Comparison of ENCODE assay signal across 25 cellular contexts in the genomic region with DNA sequence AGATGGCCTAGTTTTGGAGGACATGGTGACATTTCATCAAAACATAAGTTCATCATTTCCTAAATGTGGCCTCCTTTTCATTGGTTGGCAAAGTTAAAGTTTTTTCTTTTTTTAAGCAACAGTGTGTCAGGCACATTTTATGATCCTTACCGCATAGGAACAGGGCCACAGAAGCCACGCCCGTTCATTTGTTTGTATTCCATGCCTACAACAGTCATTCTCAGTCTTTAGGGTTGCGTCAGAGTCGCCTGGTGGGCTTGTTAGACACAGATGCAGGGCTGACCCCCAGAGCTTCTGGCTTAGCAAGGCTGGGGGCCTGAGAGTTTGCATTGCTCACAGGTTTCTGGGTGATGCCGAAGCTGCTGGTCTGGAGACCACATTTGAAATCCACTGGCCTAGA.
"Had no signal": no experiment of that assay in that cellular context is flagged by ENCODE, and none has a peak within 500 bp of the region (broad histone marks: within the 10 kb centered on the region; RNA-seq: fewer than 3 reads in every experiment).

No MANE protein-coding gene starts in this region.

- H3K27ac ChIP-seq: VCaP had no signal

- DNase-seq: activated CD4-positive, alpha-beta T cell treated with anti-CD3 and anti-CD28 coated beads, Interleukin-2, amount 50 U/mL, for 1 hour; activated CD4-positive, CD25-positive, alpha-beta regulatory T cell; activated CD8-positive, alpha-beta memory T cell treated with anti-CD3 and anti-CD28 coated beads, Interleukin-2, amount 50 U/mL, for 4 hours; activated CD8-positive, alpha-beta T cell treated with anti-CD3 and anti-CD28 coated beads for 36 hours; activated naive CD4-positive, alpha-beta T cell treated with anti-CD3 and anti-CD28 coated beads, Interleukin-2, amount 50 U/mL, for 16 hours; activated naive CD8-positive, alpha-beta T cell treated with anti-CD3 and anti-CD28 coated beads, Interleukin-2, amount 10 ng/mL, durations not matched to agents 7 days and 5 days; activated T-cell treated with anti-CD3 and anti-CD28 coated beads, Interleukin-2, amount 50 U/mL, for 72 hours; adrenal gland; anterior cingulate cortex; cerebellar nuclear complex; KG1; MG63; NCI-H1048; NCI-H1417; NCI-H1930; NCI-H2107; NCI-H345; NCI-H510A; NCI-H526 treated with DMSO at 0.1 percent for 48 hours; NCI-H82; SIG-M5; SK-N-SH; T-helper 1 cell had no signal

- H3K9me3 Mint-ChIP-seq: activated CD8-positive, alpha-beta T cell treated with anti-CD3 and anti-CD28 coated beads for 36 hours; activated naive CD8-positive, alpha-beta T cell treated with anti-CD3 and anti-CD28 coated beads, Interleukin-2, amount 10 ng/mL, durations not matched to agents 7 days and 5 days; activated T-cell treated with anti-CD3 and anti-CD28 coated beads, Interleukin-2, amount 50 U/mL, for 72 hours; activated T-helper 2 cell treated with anti-CD3 and anti-CD28 coated beads, Interferon-gamma antibody, Interleukin-2, Interleukin-4, amounts not matched to agents 10 μg/mL and 5 μg/mL and 100 μg/mL, durations not matched to agents 14 hours and 24 hours and 36 hours had no signal

- H3K4me1 ChIP-seq: adrenal gland had no signal

- H3K4me2 ChIP-seq: SK-N-SH had no signal

- H3K9me3 ChIP-seq: adrenal gland, MG63, SK-N-SH had no signal

- H3K36me3 ChIP-seq: adrenal gland, MG63 had no signal

- H3K27ac Mint-ChIP-seq: activated CD8-positive, alpha-beta T cell treated with anti-CD3 and anti-CD28 coated beads for 36 hours; activated naive CD8-positive, alpha-beta T cell treated with anti-CD3 and anti-CD28 coated beads, Interleukin-2, amount 10 ng/mL, durations not matched to agents 7 days and 5 days; activated T-cell treated with anti-CD3 and anti-CD28 coated beads, Interleukin-2, amount 50 U/mL, for 72 hours; activated T-helper 2 cell treated with anti-CD3 and anti-CD28 coated beads, Interferon-gamma antibody, Interleukin-2, Interleukin-4, amounts not matched to agents 10 μg/mL and 5 μg/mL and 100 μg/mL, durations not matched to agents 14 hours and 24 hours and 36 hours had no signal

- H3K4me1 Mint-ChIP-seq: activated naive CD8-positive, alpha-beta T cell treated with anti-CD3 and anti-CD28 coated beads, Interleukin-2, amount 10 ng/mL, durations not matched to agents 7 days and 5 days had no signal

- ATAC-seq: activated CD8-positive, alpha-beta T cell treated with anti-CD3 and anti-CD28 coated beads for 36 hours; activated T-cell treated with anti-CD3 and anti-CD28 coated beads, Interleukin-2, amount 50 U/mL, for 72 hours had no signal

- H3K9me2 ChIP-seq: SK-N-SH had no signal

- H3K4me3 ChIP-seq: adrenal gland, MG63 had no signal

- H3K9ac ChIP-seq: SK-N-SH had no signal

- H3K36me3 Mint-ChIP-seq: activated naive CD8-positive, alpha-beta T cell treated with anti-CD3 and anti-CD28 coated beads, Interleukin-2, amount 10 ng/mL, durations not matched to agents 7 days and 5 days had no signal

- H3K4me3 Mint-ChIP-seq: activated CD8-positive, alpha-beta T cell treated with anti-CD3 and anti-CD28 coated beads for 36 hours; activated naive CD8-positive, alpha-beta T cell treated with anti-CD3 and anti-CD28 coated beads, Interleukin-2, amount 10 ng/mL, durations not matched to agents 7 days and 5 days; activated T-cell treated with anti-CD3 and anti-CD28 coated beads, Interleukin-2, amount 50 U/mL, for 72 hours had no signal

- H3K27me3 ChIP-seq: adrenal gland had no signal
